Comparison of ENCODE assay signal across 9 cellular contexts in genomic region chr20:25058051-25058796, GRCh38. TPM values are rescaled to one million over a fixed set of nuclear protein-coding genes. Genes with fewer than 3 reads are reported as not detected.
DNase-seq lines count a peak whose midpoint lies in the region; ATAC-seq and TF ChIP-seq lines count a peak whose summit lies in the region.
"Had no signal": no experiment of that assay in that cellular context is flagged by ENCODE, and none has a peak within 500 bp of the region (broad histone marks: within the 10 kb centered on the region; RNA-seq: fewer than 3 reads in every experiment).

Gene ACSS1 (minus strand): TSS chr20:25058139. CDS start chr20:25058102, 37 bp downstream.

- no peaks in the 10 kb centered on the region for H3K27me3 Mint-ChIP-seq in activated naive CD8-positive, alpha-beta T cell

- peaks cover 6% of the 10 kb centered on the region for H3K36me3 Mint-ChIP-seq in activated naive CD8-positive, alpha-beta T cell

- peaks cover 42% of the 10 kb centered on the region for H3K4me1 Mint-ChIP-seq in activated naive CD8-positive, alpha-beta T cell (ENCODE audit: low read depth)

- peak within 1 kb of the TSS; percentile 85 for H3K4me3 Mint-ChIP-seq in activated naive CD8-positive, alpha-beta T cell

- intact Hi-C loops in sigmoid colon (cut with DNase I): loop anchor here (5.0 to 10.0 kb wide), 2 partner anchors 189 to 1703 kb away; partner anchors contain the start of genes NXT1 and PYGB

- ATAC-seq in GM18873 (IDR thresholded peaks at IDR 0.05; ENCODE audit: low FRiP score, unreplicated experiment) (peak; percentile 56), HG03108 (IDR thresholded peaks at IDR 0.05; ENCODE audit: unreplicated experiment) (peak; percentile 54), SK-N-SH treated with all-trans-retinoic acid at 6 μM for 48 hours (peak; percentile 51)

- TF ChIP-seq EP300 in sigmoid colon (IDR thresholded peaks at IDR 0.05): no peak

- no peaks in the 10 kb centered on the region for H3K9me3 ChIP-seq in sigmoid colon

- no peak for TF ChIP-seq POLR2A in sigmoid colon (IDR thresholded peaks at IDR 0.05)

- peaks cover 0 to 54% (median 51%) of the 10 kb centered on the region in 4 donors for H3K4me1 ChIP-seq in sigmoid colon

- H3K27ac Mint-ChIP-seq in activated naive CD8-positive, alpha-beta T cell: peak within 1 kb of the TSS; percentile 80

- H3K36me3 ChIP-seq in sigmoid colon: no peaks in the 10 kb centered on the region

- 4 to 9% methylated on average over 52 of the region's 52 CpGs for WGBS in sigmoid colon, 2 donors

- no peaks in the 10 kb centered on the region for H3K9me3 Mint-ChIP-seq in activated naive CD8-positive, alpha-beta T cell (ENCODE audit: low read depth)

- H3K27me3 ChIP-seq in sigmoid colon: no peaks in the 10 kb centered on the region

- no peak for TF ChIP-seq CTCF in AG10803 (conservative IDR thresholded peaks at IDR 0.05; ENCODE audit: low read length)
- TF ChIP-seq CTCF in sigmoid colon (IDR thresholded peaks at IDR 0.05): no peak

- DNase-seq in AG10803 (ENCODE audit: low read depth) (peak; percentile 35), hepatic stellate cell (ENCODE audit: low spot score) (peak; percentile 66), sigmoid colon (peak; percentile 88), NCI-H1694 (lab: John Stamatoyannopoulos, UW) (no peak)

- H3K4me3 ChIP-seq in AG10803 (ENCODE audit: low read length) (peak within 1 kb of the TSS; percentile 71), sigmoid colon (peak within 1 kb of the TSS; percentile 75 to 88 (median 80))
- H3K4me3 ChIP-seq: K562 had no signal

- peak within 1 kb of the TSS; percentile 93 to 97 (median 94) for H3K27ac ChIP-seq in sigmoid colon

TF ChIP-seq in SK-N-SH treated with all-trans-retinoic acid at 6 μM for 48 hours, 23 proteins besides CTCF, POLR2A, EP300 and RAD21:
- no peak for TF ChIP-seq ARNTL (CRISPR knock-in tag; IDR thresholded peaks at IDR 0.05; ENCODE audit: borderline replicate concordance, low read depth)
- TF ChIP-seq BACH2 (CRISPR knock-in tag; IDR thresholded peaks at IDR 0.05; ENCODE audit: borderline replicate concordance): no peak
- no peak for TF ChIP-seq PPARA (CRISPR knock-in tag; IDR thresholded peaks at IDR 0.05; ENCODE audit: borderline replicate concordance)
- no peak for TF ChIP-seq POU6F1 (CRISPR knock-in tag; IDR thresholded peaks at IDR 0.05; ENCODE audit: borderline replicate concordance, low read depth)
- TF ChIP-seq TSHZ2 (CRISPR knock-in tag; IDR thresholded peaks at IDR 0.05): no peak
- no peak for TF ChIP-seq ZFP3 (CRISPR knock-in tag; IDR thresholded peaks at IDR 0.05)
- TF ChIP-seq CSRNP3 (CRISPR knock-in tag; IDR thresholded peaks at IDR 0.05): no peak
- TF ChIP-seq GLIS3 (CRISPR knock-in tag; IDR thresholded peaks at IDR 0.05): no peak
- no peak for TF ChIP-seq TOX (CRISPR knock-in tag; IDR thresholded peaks at IDR 0.05; ENCODE audit: borderline replicate concordance)
- TF ChIP-seq ZNF70 (CRISPR knock-in tag; IDR thresholded peaks at IDR 0.05): no peak
- no peak for TF ChIP-seq SNAI2 (CRISPR knock-in tag; IDR thresholded peaks at IDR 0.05)
- TF ChIP-seq CREB5 (CRISPR knock-in tag; IDR thresholded peaks at IDR 0.05; ENCODE audit: low read depth): no peak
- TF ChIP-seq ISL1 (CRISPR knock-in tag; IDR thresholded peaks at IDR 0.05): no peak
- no peak for TF ChIP-seq ESRRG (CRISPR knock-in tag; IDR thresholded peaks at IDR 0.05)
- no peak for TF ChIP-seq ZNF565 (CRISPR knock-in tag; conservative IDR thresholded peaks at IDR 0.05; ENCODE audit: low read depth)
- no peak for TF ChIP-seq OSR1 (CRISPR knock-in tag; IDR thresholded peaks at IDR 0.05)

RNA-seq across cellular contexts. Expression of gene ACSS1, which starts in this region (rescaled TPM):
- 10 to 100 TPM; 27.1 to 41.0 (median 30.5) TPM for total RNA-seq in sigmoid colon
- 10 to 100 TPM; 20.1 to 24.7 (median 21.0) TPM for polyA plus RNA-seq in sigmoid colon
